Comparison of ENCODE assay signal across 2 cellular contexts in the genomic region with DNA sequence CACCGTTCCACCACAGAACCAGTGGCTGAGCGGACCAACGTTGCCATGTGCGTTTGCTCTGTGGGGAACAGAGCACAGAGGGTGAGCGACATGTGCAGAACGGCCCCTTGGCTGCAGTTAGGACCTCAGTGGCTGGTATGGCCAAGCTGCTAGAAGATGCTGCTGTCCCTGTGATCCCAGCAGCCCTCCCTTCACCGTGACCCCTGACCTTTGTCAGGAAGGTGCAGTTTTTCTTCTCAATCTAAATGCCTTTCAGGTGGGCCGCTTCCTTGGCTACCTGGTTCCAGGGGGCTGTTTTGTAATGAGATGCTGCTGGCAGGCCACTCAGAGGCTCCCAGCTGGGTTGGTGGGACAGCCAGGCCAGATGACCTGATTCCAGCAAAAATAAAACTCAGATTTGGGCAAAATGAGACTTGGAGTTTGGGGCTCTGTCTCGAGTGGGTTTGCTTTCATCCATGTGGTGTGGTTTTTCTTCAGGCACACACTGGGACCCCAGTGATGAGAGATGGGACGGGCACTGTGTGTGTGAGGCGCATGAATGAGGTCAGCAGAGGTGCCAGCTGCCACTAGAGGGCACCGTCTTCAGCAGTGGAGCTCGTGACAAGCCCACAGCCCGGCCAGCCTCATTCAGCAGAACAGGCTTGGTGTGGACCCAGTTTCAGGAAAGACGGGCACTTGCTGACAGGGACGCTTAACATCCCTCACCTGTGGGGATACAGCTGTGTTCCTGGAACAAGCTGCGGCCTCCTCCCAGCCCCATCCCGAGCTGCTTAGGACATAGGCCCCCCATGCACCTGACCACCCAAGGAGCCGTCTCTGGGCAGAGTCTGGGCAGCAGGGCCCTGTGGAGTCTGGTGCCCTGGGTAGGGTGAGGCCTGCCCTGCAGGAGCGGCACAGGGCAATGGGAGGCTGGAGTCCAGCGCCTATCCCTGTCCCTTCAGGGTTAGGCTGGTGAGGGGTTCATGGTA.
TF ChIP-seq lines count a peak whose summit lies in the region.

No MANE protein-coding gene starts in this region.

TF ChIP-seq in HEK293T, 16 proteins besides CTCF, POLR2A, EP300 and RAD21:
- no peak for TF ChIP-seq SP1 (IDR thresholded peaks at IDR 0.05)
- TF ChIP-seq FOXK2 (IDR thresholded peaks at IDR 0.05), result no peak
- no peak for TF ChIP-seq LEF1 (IDR thresholded peaks at IDR 0.05; ENCODE audit: borderline replicate concordance)
- TF ChIP-seq NFRKB (IDR thresholded peaks at IDR 0.05), result no peak
- TF ChIP-seq L3MBTL2 (conservative IDR thresholded peaks at IDR 0.05), result no peak
- TF ChIP-seq SUZ12 (IDR thresholded peaks at IDR 0.05), result no peak
- no peak for TF ChIP-seq CTBP1 (IDR thresholded peaks at IDR 0.05; ENCODE audit: borderline replicate concordance)
- TF ChIP-seq HDGF (IDR thresholded peaks at IDR 0.05; ENCODE audit: borderline replicate concordance), result no peak
- TF ChIP-seq ELF4 (IDR thresholded peaks at IDR 0.05), result no peak
- TF ChIP-seq FOXA1 (IDR thresholded peaks at IDR 0.05), result no peak
- no peak for TF ChIP-seq TARDBP (IDR thresholded peaks at IDR 0.05)
- TF ChIP-seq ZNF384 (IDR thresholded peaks at IDR 0.05), result no peak
- no peak for TF ChIP-seq FOXM1 (IDR thresholded peaks at IDR 0.05; ENCODE audit: borderline replicate concordance)
- no peak for TF ChIP-seq ARNT (IDR thresholded peaks at IDR 0.05)
- no peak for TF ChIP-seq BHLHE40 (IDR thresholded peaks at IDR 0.05; ENCODE audit: borderline replicate concordance)
- TF ChIP-seq, protein P1, sequence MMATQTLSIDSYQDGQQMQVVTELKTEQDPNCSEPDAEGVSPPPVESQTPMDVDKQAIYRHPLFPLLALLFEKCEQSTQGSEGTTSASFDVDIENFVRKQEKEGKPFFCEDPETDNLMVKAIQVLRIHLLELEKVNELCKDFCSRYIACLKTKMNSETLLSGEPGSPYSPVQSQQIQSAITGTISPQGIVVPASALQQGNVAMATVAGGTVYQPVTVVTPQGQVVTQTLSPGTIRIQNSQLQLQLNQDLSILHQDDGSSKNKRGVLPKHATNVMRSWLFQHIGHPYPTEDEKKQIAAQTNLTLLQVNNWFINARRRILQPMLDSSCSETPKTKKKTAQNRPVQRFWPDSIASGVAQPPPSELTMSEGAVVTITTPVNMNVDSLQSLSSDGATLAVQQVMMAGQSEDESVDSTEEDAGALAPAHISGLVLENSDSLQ (IDR thresholded peaks at IDR 0.05), result no peak

TF ChIP-seq in SK-N-SH, 30 proteins besides CTCF, POLR2A, EP300 and RAD21:
- TF ChIP-seq NFIC (IDR thresholded peaks at IDR 0.05; ENCODE audit: borderline replicate concordance) (no peak), CHD2 (IDR thresholded peaks at IDR 0.05; ENCODE audit: low read length, partially characterized antibody) (no peak), SMC3 (IDR thresholded peaks at IDR 0.05; ENCODE audit: low read depth, low read length) (peak; percentile 29; the same call in 1 of the 2 replicates)
